In the genomic region with DNA sequence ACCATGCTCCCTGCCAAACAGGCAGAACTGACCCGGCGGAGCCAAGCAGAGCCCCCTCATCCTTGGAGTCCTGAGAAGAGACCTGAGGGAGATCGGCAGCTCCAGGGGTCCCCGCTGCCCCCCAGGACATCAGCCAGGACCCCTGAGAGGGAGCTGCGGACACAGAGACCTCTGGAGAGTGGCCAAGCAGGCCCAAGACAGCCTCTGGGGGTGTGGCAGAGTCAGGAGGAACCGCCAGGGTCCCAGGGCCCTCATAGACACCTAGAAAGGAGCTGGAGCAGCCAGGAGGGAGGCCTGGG, we compare ENCODE assay signal across 17 cellular contexts. TPM values are rescaled to one million over a fixed set of nuclear protein-coding genes. Genes with fewer than 3 reads are reported as not detected.
DNase-seq lines count a peak whose midpoint lies in the region; ATAC-seq and TF ChIP-seq lines count a peak whose summit lies in the region.
"Had no signal": no experiment of that assay in that cellular context is flagged by ENCODE, and none has a peak within 500 bp of the region (broad histone marks: within the 10 kb centered on the region; RNA-seq: fewer than 3 reads in every experiment).

No MANE protein-coding gene starts in this region.

- no peak for TF ChIP-seq POLR2A in ovary (IDR thresholded peaks at IDR 0.05)
- no peak for TF ChIP-seq POLR2A in upper lobe of left lung (IDR thresholded peaks at IDR 0.05)

- no peaks in the 10 kb centered on the region for H4K20me1 ChIP-seq in MM.1S (ENCODE audit: insufficient read depth, low read length)

- TF ChIP-seq EP300 in ovary (IDR thresholded peaks at IDR 0.05) (no peak), upper lobe of left lung (IDR thresholded peaks at IDR 0.05) (no peak)

- H3K27ac ChIP-seq in left ventricle myocardium inferior (replicated peaks) (no peak overlapping the region), lower lobe of right lung (peak overlapping the region; percentile 25), ovary (peak overlapping the region; percentile 64 to 70), upper lobe of left lung (peak overlapping the region in 3 of 4 donors; percentile 8 to 43 (median 23)), MM.1S (ENCODE audit: low read length) (no peak overlapping the region)
- H3K27ac ChIP-seq: C4-2B had no signal

- no peaks in the 10 kb centered on the region for H3K79me2 ChIP-seq in MM.1S (ENCODE audit: low read length)

- peaks cover 13% of the 10 kb centered on the region for H3K4me1 ChIP-seq in left ventricle myocardium inferior
- peaks cover 37% of the 10 kb centered on the region for H3K4me1 ChIP-seq in lower lobe of right lung
- H3K4me1 ChIP-seq in ovary (ENCODE audit: insufficient read depth), result peaks cover 7% of the 10 kb centered on the region
- peaks cover 10 to 30% (median 28%) of the 10 kb centered on the region in 4 donors for H3K4me1 ChIP-seq in upper lobe of left lung
- no peaks in the 10 kb centered on the region for H3K4me1 ChIP-seq in MM.1S (ENCODE audit: low read length)
- H3K4me1 ChIP-seq: HAP-1 had no signal

- H3K27me3 ChIP-seq in left ventricle myocardium inferior (ENCODE audit: low read depth) (no peaks in the 10 kb centered on the region), lower lobe of right lung (ENCODE audit: low read depth) (no peaks in the 10 kb centered on the region), ovary (no peaks in the 10 kb centered on the region), upper lobe of left lung (no peaks in the 10 kb centered on the region), MM.1S (replicated peaks; ENCODE audit: insufficient read depth, low read length) (no peaks in the 10 kb centered on the region)

- intact Hi-C loops in left cardiac atrium (cut with DNase I) (no loop called here), left ventricle myocardium inferior (cut with micrococcal nuclease) (no loop called here), lower lobe of right lung (cut with DNase I) (no loop called here), ovary (cut with DNase I) (no loop called here)

- H3K9me3 ChIP-seq in left ventricle myocardium inferior (replicated peaks) (no peaks in the 10 kb centered on the region), lower lobe of right lung (no peaks in the 10 kb centered on the region), ovary (no peaks in the 10 kb centered on the region), upper lobe of left lung (no peaks in the 10 kb centered on the region), MM.1S (replicated peaks; ENCODE audit: insufficient read depth, low read length) (no peaks in the 10 kb centered on the region)
- H3K9me3 ChIP-seq: HAP-1 had no signal

- no peak overlapping the region for H3K9ac ChIP-seq in MM.1S (ENCODE audit: low read length)

- H3K36me3 ChIP-seq in left ventricle myocardium inferior (no peaks in the 10 kb centered on the region), lower lobe of right lung (no peaks in the 10 kb centered on the region), ovary (no peaks in the 10 kb centered on the region), upper lobe of left lung (no peaks in the 10 kb centered on the region), MM.1S (replicated peaks; ENCODE audit: insufficient read depth, low read length) (no peaks in the 10 kb centered on the region)
- H3K36me3 ChIP-seq: HAP-1 had no signal

- WGBS in ovary, 3 donors, result 68 to 82% (median 68%) methylated on average over 6 of the region's 6 CpGs
- 93% methylated on average over 5 of the region's 6 CpGs; no CpG with 5 or more reads in 1 of the 2 donors for WGBS in upper lobe of left lung, 2 donors

- H3K4me2 ChIP-seq in MM.1S (ENCODE audit: low read depth, low read length), result no peak overlapping the region

- DNase-seq in left cardiac atrium (peak; percentile 18), left ventricle myocardium inferior (no peak), lower lobe of right lung (no peak), ovary (peak in 2 of 5 donors; percentile 38 to 51), upper lobe of left lung (peak in 1 of 2 donors; percentile 46), MM.1S (no peak)
- DNase-seq: 8988T; AML-193; CD4-positive, alpha-beta memory T cell; DMS153; DMS79 treated with DMSO at 0.1 percent for 48 hours; EL; IMR-90 had no signal

- ATAC-seq in left cardiac atrium (no peak), lower lobe of right lung (no peak), upper lobe of left lung (ENCODE audit: low FRiP score in 2 of 2) (no peak), HG03095 (IDR thresholded peaks at IDR 0.05; ENCODE audit: unreplicated experiment) (no peak), HG02973 (IDR thresholded peaks at IDR 0.05; ENCODE audit: unreplicated experiment) (no peak)

- H3F3A ChIP-seq in MM.1S (ENCODE audit: insufficient read depth, low read length), result no peaks in the 10 kb centered on the region

- no peaks in the 10 kb centered on the region for H3K9me2 ChIP-seq in MM.1S (replicated peaks; ENCODE audit: insufficient read depth, low read length)

- no peak for TF ChIP-seq CTCF in left ventricle myocardium inferior (IDR thresholded peaks at IDR 0.05; ENCODE audit: borderline replicate concordance)
- no peak for TF ChIP-seq CTCF in lower lobe of right lung (IDR thresholded peaks at IDR 0.05)
- no peak for TF ChIP-seq CTCF in ovary (IDR thresholded peaks at IDR 0.05)
- TF ChIP-seq CTCF in upper lobe of left lung (IDR thresholded peaks at IDR 0.05), result no peak
- TF ChIP-seq CTCF in MM.1S (IDR thresholded peaks at IDR 0.05; ENCODE audit: low read length), result no peak

- H3K4me3 ChIP-seq in left ventricle myocardium inferior, result no peak overlapping the region
- no peak overlapping the region for H3K4me3 ChIP-seq in lower lobe of right lung
- H3K4me3 ChIP-seq in ovary, result no peak overlapping the region
- H3K4me3 ChIP-seq in upper lobe of left lung, result no peak overlapping the region
- no peak overlapping the region for H3K4me3 ChIP-seq in MM.1S (ENCODE audit: low read length)
- H3K4me3 ChIP-seq: HAP-1 had no signal

- H2AFZ ChIP-seq in MM.1S (ENCODE audit: low read length), result no peak overlapping the region

RNA-seq across cellular contexts. Expression of a gene that starts 37.5 kb away (rescaled TPM):
- 100 to 1,000 TPM in 1 of 2 donors, 10 to 100 TPM in 1; 83.5 to 118 TPM for total RNA-seq in left cardiac atrium
- 86.5 TPM for total RNA-seq in left ventricle myocardium inferior
- 78.8 TPM for total RNA-seq in lower lobe of right lung
- 100 to 1,000 TPM in 2 of 7 donors, 10 to 100 TPM in 5; 54.6 to 175 (median 88.7) TPM for total RNA-seq in ovary
- polyA plus RNA-seq in ovary, result 10 to 100 TPM; 19.5 to 69.5 TPM
- 100 to 1,000 TPM in 4 of 6 donors, 10 to 100 TPM in 2; 76.5 to 151 (median 113) TPM for total RNA-seq in upper lobe of left lung

RNA-seq across cellular contexts. Expression of a gene that starts 48.2 kb away (rescaled TPM):
- total RNA-seq in left cardiac atrium (10 to 100 TPM; 13.7 TPM), left ventricle myocardium inferior (12.8 TPM), lower lobe of right lung (23.0 TPM), ovary (10 to 100 TPM; 11.9 to 36.0 (median 20.3) TPM), upper lobe of left lung (10 to 100 TPM; 23.5 to 89.1 (median 26.7) TPM)
- 10 to 100 TPM in 1 of 2 donors, 1 to 10 TPM in 1; 7.6 to 19.3 TPM for polyA plus RNA-seq in ovary

RNA-seq across cellular contexts. Expression of a gene that starts 58.9 kb away (rescaled TPM):
- 100 to 1,000 TPM; 599 to 917 TPM for total RNA-seq in left cardiac atrium
- 843 TPM for total RNA-seq in left ventricle myocardium inferior
- total RNA-seq in lower lobe of right lung, result 425 TPM
- 1,000 to 10,000 TPM in 5 of 7 donors, 100 to 1,000 TPM in 2; 819 to 1,819 (median 1,125) TPM for total RNA-seq in ovary
- 1,000 to 10,000 TPM in 1 of 2 donors, 100 to 1,000 TPM in 1; 331 to 1,399 TPM for polyA plus RNA-seq in ovary
- total RNA-seq in upper lobe of left lung, result 100 to 1,000 TPM; 125 to 750 (median 400) TPM

Comparison
In these comparisons a context has a peak if more than half of its experiments do, and no peak if none do; other contexts are left out.
1. H3K27ac ChIP-seq: peak in lower lobe of right lung (single experiment), ovary (2 of 2) and upper lobe of left lung (3 of 4); none in left ventricle myocardium inferior (single experiment) and MM.1S (single experiment).